25 cellular contexts compared by ENCODE assay signal in genomic region chr1:46112108-46112507, GRCh38. TPM values are rescaled to one million over a fixed set of nuclear protein-coding genes. Genes with fewer than 3 reads are reported as not detected.
DNase-seq lines count a peak whose midpoint lies in the region; ATAC-seq, FAIRE-seq and TF ChIP-seq lines count a peak whose summit lies in the region.
"Had no signal": no experiment of that assay in that cellular context is flagged by ENCODE, and none has a peak within 500 bp of the region (broad histone marks: within the 10 kb centered on the region; RNA-seq: fewer than 3 reads in every experiment).

No MANE protein-coding gene starts in this region.

- intact Hi-C loops in HepG2 (cut with micrococcal nuclease; ENCODE audit: unreplicated experiment) (no loop called here), right lobe of liver (cut with DNase I) (no loop called here), Panc1 (cut with micrococcal nuclease; ENCODE audit: unreplicated experiment) (no loop called here)
- intact Hi-C loops in activated T-helper 1 cell treated with anti-CD3 and anti-CD28 coated beads, Interleukin-12 subunit alpha, Interleukin-12 subunit beta, Interleukin-2, Interleukin-4 antibody, amounts not matched to agents 30 ng/mL and 10 ng/mL and 1 ng/mL, durations not matched to agents 14 hours and 24 hours and 36 hours (cut with micrococcal nuclease), result no loop called here

- H3K9me3 ChIP-seq in HepG2 (ENCODE audit: low read length) (no peaks in the 10 kb centered on the region), right lobe of liver (no peaks in the 10 kb centered on the region), Panc1 (ENCODE audit: control insufficient read depth, insufficient read depth, low read depth, low read length) (no peaks in the 10 kb centered on the region)
- H3K9me3 ChIP-seq: A549; BE2C; BLaER1 treated with 17β-estradiol and CSF1 and Interleukin-3, amounts not matched to agents 10 nM and 100 nM; HAP-1 had no signal

- no peak overlapping the region for H3K9ac ChIP-seq in HepG2 (ENCODE audit: insufficient read depth, low read depth, low read length)
- H3K9ac ChIP-seq: BLaER1 treated with 17β-estradiol and CSF1 and Interleukin-3, amounts not matched to agents 10 nM and 100 nM had no signal

- H4K20me1 ChIP-seq in HepG2 (ENCODE audit: insufficient read depth, low read length), result no peaks in the 10 kb centered on the region

- H2AFZ ChIP-seq in HepG2 (ENCODE audit: low read length), result no peak overlapping the region
- H2AFZ ChIP-seq: GM23338 had no signal

- no peak for ATAC-seq in HepG2
- ATAC-seq in right lobe of liver, result no peak
- no peak for ATAC-seq in Panc1
- ATAC-seq in GM18520 (IDR thresholded peaks at IDR 0.05; ENCODE audit: unreplicated experiment), result no peak
- ATAC-seq: A549, GM12878, GM23338 had no signal

- no peaks in the 10 kb centered on the region for H3K27me3 ChIP-seq in HepG2 (ENCODE audit: control insufficient read depth in 1 of 2, insufficient read depth in 2 of 2, low read length in 2 of 2)
- H3K27me3 ChIP-seq in right lobe of liver, result no peaks in the 10 kb centered on the region
- no peaks in the 10 kb centered on the region for H3K27me3 ChIP-seq in Panc1 (ENCODE audit: control insufficient read depth, insufficient read depth, low read length)
- H3K27me3 ChIP-seq: BE2C; BLaER1 treated with 17β-estradiol and CSF1 and Interleukin-3, amounts not matched to agents 10 nM and 100 nM had no signal

- POLR2A ChIA-PET in HepG2 (lab: Yijun Ruan, JAX) (no interaction called here), Panc1 (lab: Charles Lee) (no interaction called here)

- H3K27ac ChIP-seq in HepG2 (ENCODE audit: extremely low read length, insufficient read depth, low read length), result no peak overlapping the region
- H3K27ac ChIP-seq in right lobe of liver, result no peak overlapping the region
- no peak overlapping the region for H3K27ac ChIP-seq in Panc1 (ENCODE audit: low read length)
- H3K27ac ChIP-seq: A549; BLaER1 treated with 17β-estradiol and CSF1 and Interleukin-3, amounts not matched to agents 10 nM and 100 nM had no signal

- CTCF ChIA-PET in HepG2 (lab: Yijun Ruan, JAX; ENCODE audit: low intra/inter-chr PET ratio, low total read pairs), result no interaction called here
- CTCF ChIA-PET in Panc1 (lab: Charles Lee), result no interaction called here

- no peaks in the 10 kb centered on the region for H3K27me3 Mint-ChIP-seq in osteocyte (ENCODE audit: unreplicated experiment)
- peaks cover 4% of the 10 kb centered on the region for H3K27me3 Mint-ChIP-seq in activated T-helper 1 cell treated with anti-CD3 and anti-CD28 coated beads, Interleukin-12 subunit alpha, Interleukin-12 subunit beta, Interleukin-2, Interleukin-4 antibody, amounts not matched to agents 30 ng/mL and 10 ng/mL and 1 ng/mL, durations not matched to agents 14 hours and 24 hours and 36 hours (ENCODE audit: insufficient read depth)
- H3K27me3 Mint-ChIP-seq: CD4-positive, alpha-beta T cell; CD8-positive, alpha-beta memory T cell had no signal

- no peak for TF ChIP-seq RAD21 in HepG2 (CRISPR knock-in tag; IDR thresholded peaks at IDR 0.05)

- peaks cover 1% of the 10 kb centered on the region for H3K36me3 Mint-ChIP-seq in osteocyte (ENCODE audit: unreplicated experiment)
- no peaks in the 10 kb centered on the region for H3K36me3 Mint-ChIP-seq in activated T-helper 1 cell treated with anti-CD3 and anti-CD28 coated beads, Interleukin-12 subunit alpha, Interleukin-12 subunit beta, Interleukin-2, Interleukin-4 antibody, amounts not matched to agents 30 ng/mL and 10 ng/mL and 1 ng/mL, durations not matched to agents 14 hours and 24 hours and 36 hours (ENCODE audit: low read depth)
- H3K36me3 Mint-ChIP-seq: CD14-positive monocyte had no signal

- no peak overlapping the region for H3K4me3 Mint-ChIP-seq in osteocyte (ENCODE audit: unreplicated experiment)
- H3K4me3 Mint-ChIP-seq in activated T-helper 1 cell treated with anti-CD3 and anti-CD28 coated beads, Interleukin-12 subunit alpha, Interleukin-12 subunit beta, Interleukin-2, Interleukin-4 antibody, amounts not matched to agents 30 ng/mL and 10 ng/mL and 1 ng/mL, durations not matched to agents 14 hours and 24 hours and 36 hours, result no peak overlapping the region
- H3K4me3 Mint-ChIP-seq: CD14-positive monocyte; CD4-positive, alpha-beta T cell; CD8-positive, alpha-beta memory T cell; GM23338; HFFc6 had no signal

- peak overlapping the region; percentile 6 for H3K27ac Mint-ChIP-seq in osteocyte (ENCODE audit: unreplicated experiment)
- H3K27ac Mint-ChIP-seq in activated T-helper 1 cell treated with anti-CD3 and anti-CD28 coated beads, Interleukin-12 subunit alpha, Interleukin-12 subunit beta, Interleukin-2, Interleukin-4 antibody, amounts not matched to agents 30 ng/mL and 10 ng/mL and 1 ng/mL, durations not matched to agents 14 hours and 24 hours and 36 hours, result no peak overlapping the region
- H3K27ac Mint-ChIP-seq: CD4-positive, alpha-beta T cell; CD8-positive, alpha-beta memory T cell; GM23338; HFFc6 had no signal

- H3K4me2 ChIP-seq in HepG2 (ENCODE audit: low read depth, low read length), result no peak overlapping the region
- H3K4me2 ChIP-seq: A549, GM23338 had no signal

- in situ Hi-C loops in HepG2 (cut with HindIII; ENCODE audit: extremely low pct_ligation_motif_present, low pct_unique_long_range_greater_than_20kb) (no loop called here), Panc1 (cut with HindIII; ENCODE audit: low pct_unique_long_range_greater_than_20kb, low sequenced_read_pairs) (no loop called here)

- no peak for TF ChIP-seq POLR2A in HepG2 (IDR thresholded peaks at IDR 0.05; ENCODE audit: insufficient read depth in 1 of 2, low read depth in 2 of 2, low read length in 2 of 2)
- no peak for TF ChIP-seq POLR2A in right lobe of liver (IDR thresholded peaks at IDR 0.05)

- H3K9me3 Mint-ChIP-seq in osteocyte (ENCODE audit: unreplicated experiment), result no peaks in the 10 kb centered on the region
- no peaks in the 10 kb centered on the region for H3K9me3 Mint-ChIP-seq in activated T-helper 1 cell treated with anti-CD3 and anti-CD28 coated beads, Interleukin-12 subunit alpha, Interleukin-12 subunit beta, Interleukin-2, Interleukin-4 antibody, amounts not matched to agents 30 ng/mL and 10 ng/mL and 1 ng/mL, durations not matched to agents 14 hours and 24 hours and 36 hours
- H3K9me3 Mint-ChIP-seq: CD14-positive monocyte; CD4-positive, alpha-beta T cell; CD8-positive, alpha-beta memory T cell; GM23338; HFFc6 had no signal

- TF ChIP-seq EP300 in HepG2 (IDR thresholded peaks at IDR 0.05; ENCODE audit: low read depth in 2 of 2, low read length in 2 of 2), result no peak
- no peak for TF ChIP-seq EP300 in HepG2 (CRISPR knock-in tag; IDR thresholded peaks at IDR 0.05; ENCODE audit: borderline replicate concordance)

- H3K4me3 ChIP-seq in HepG2 (replicated peaks in 1 of 3; ENCODE audit: insufficient read depth in 1 of 3, low read depth in 2 of 3, low read length in 3 of 3) (no peak overlapping the region), right lobe of liver (no peak overlapping the region), Panc1 (ENCODE audit: low read depth in 2 of 2, low read length in 2 of 2) (no peak overlapping the region)
- H3K4me3 ChIP-seq: A549; BLaER1 treated with 17β-estradiol and CSF1 and Interleukin-3, amounts not matched to agents 10 nM and 100 nM; GM12878; GM23338; HAP-1 had no signal

- H3K36me3 ChIP-seq in HepG2 (replicated peaks in 1 of 2; ENCODE audit: control insufficient read depth in 1 of 2, insufficient read depth in 2 of 2, low read length in 2 of 2) (no peaks in the 10 kb centered on the region), right lobe of liver (no peaks in the 10 kb centered on the region), Panc1 (ENCODE audit: control insufficient read depth, insufficient read depth, low read length) (no peaks in the 10 kb centered on the region)
- H3K36me3 ChIP-seq: BE2C, HAP-1 had no signal

- BruUV-seq in HepG2 (replicated peaks; lab: Mats Ljungman, UMichigan) (no TSS peak), Panc1 (replicated peaks; lab: Mats Ljungman, UMichigan) (TSS peak; percentile 19)

- TF ChIP-seq CTCF in HepG2 (CRISPR knock-in tag; IDR thresholded peaks at IDR 0.05) (no peak), right lobe of liver (IDR thresholded peaks at IDR 0.05) (no peak), Panc1 (IDR thresholded peaks at IDR 0.05) (no peak), osteocyte (IDR thresholded peaks at IDR 0.05) (no peak)

- no peak for DNase-seq in HepG2 (ENCODE audit: low spot score)
- no peak for DNase-seq in right lobe of liver
- DNase-seq in Panc1 (ENCODE audit: low read depth, low spot score), result no peak
- no peak for DNase-seq in osteocyte (ENCODE audit: extremely low spot score, unreplicated experiment)
- no peak for DNase-seq in activated T-helper 1 cell treated with anti-CD3 and anti-CD28 coated beads, Interleukin-12 subunit alpha, Interleukin-12 subunit beta, Interleukin-2, Interleukin-4 antibody, amounts not matched to agents 30 ng/mL and 10 ng/mL and 1 ng/mL, durations not matched to agents 14 hours and 24 hours and 36 hours (ENCODE audit: low spot score)
- DNase-seq: 8988T; ACHN; AML-193; BE2C; CD4-positive, alpha-beta T cell; CD8-positive, alpha-beta memory T cell; DMS 273 treated with DMSO at 0.1 percent for 48 hours; DMS79; EL; GDM1; HFFc6 had no signal

- H3K79me2 ChIP-seq in HepG2 (ENCODE audit: insufficient read depth, low read length), result no peaks in the 10 kb centered on the region

- no peak for FAIRE-seq in HepG2 (lab: Jason Lieb, UNC)
- FAIRE-seq: A549, D721Med, GM12878, H54 had no signal

- 96% methylated on average over 1 of the region's 1 CpG for WGBS in HepG2 (ENCODE audit: low lambda C conversion rate)
- WGBS in right lobe of liver (ENCODE audit: insufficient coverage, low coverage, low lambda C conversion rate, missing lambda C conversion rate), result 94% methylated on average over 1 of the region's 1 CpG

- peaks cover 33% of the 10 kb centered on the region for H3K4me1 Mint-ChIP-seq in osteocyte (ENCODE audit: unreplicated experiment)
- H3K4me1 Mint-ChIP-seq in activated T-helper 1 cell treated with anti-CD3 and anti-CD28 coated beads, Interleukin-12 subunit alpha, Interleukin-12 subunit beta, Interleukin-2, Interleukin-4 antibody, amounts not matched to agents 30 ng/mL and 10 ng/mL and 1 ng/mL, durations not matched to agents 14 hours and 24 hours and 36 hours (ENCODE audit: low read depth), result peaks cover 10% of the 10 kb centered on the region

- H3K4me1 ChIP-seq in HepG2 (ENCODE audit: insufficient read depth, low read length) (peaks cover 16% of the 10 kb centered on the region), right lobe of liver (no peaks in the 10 kb centered on the region), Panc1 (ENCODE audit: control insufficient read depth, insufficient read depth, low read length) (peaks cover 4% of the 10 kb centered on the region; the same call in 1 of the 2 replicates)
- H3K4me1 ChIP-seq: A549, BE2C, HAP-1 had no signal

RNA-seq across cellular contexts. Expression of gene PIK3R3, which starts 20.3 kb away (rescaled TPM):
- 6.9 and 9.7 TPM in 2 replicates for total RNA-seq in HepG2 (2016; rRNA removed; fragmentation: Illumina TruSeq; extraction: Trizol)
- total RNA-seq in HepG2 (2016; cell fraction: cytosol; rRNA removed; fragmentation: Illumina TruSeq; extraction: Trizol; ENCODE audit: low read depth), result 7.4 and 9.6 TPM in 2 replicates
- total RNA-seq in HepG2 (2016; cell fraction: insoluble cytoplasmic fraction; rRNA removed; fragmentation: Illumina TruSeq; extraction: Trizol), result 6.5 and 9.3 TPM in 2 replicates
- total RNA-seq in HepG2 (2016; cell fraction: membrane; rRNA removed; fragmentation: Illumina TruSeq; extraction: Trizol), result 6.5 and 6.9 TPM in 2 replicates
- total RNA-seq in HepG2 (2016; cell fraction: nucleus; rRNA removed; fragmentation: Illumina TruSeq; extraction: Trizol), result 7.1 and 7.2 TPM in 2 replicates
- polyA plus RNA-seq in HepG2 (2011; rRNA removed), result 0.31 and 0.37 TPM in 2 replicates
- polyA plus RNA-seq in HepG2 (2011; cell fraction: cytosol; rRNA removed), result 0.13 and 0.38 TPM in 2 replicates
- polyA plus RNA-seq in HepG2 (2011; cell fraction: nucleus; rRNA removed), result 0.28 and 0.32 TPM in 2 replicates
- 0.48 and 0.75 TPM in 2 replicates for polyA plus RNA-seq in HepG2 (2012)
- polyA plus RNA-seq in HepG2 (2016; cell fraction: cytosol; fragmentation: Illumina TruSeq; extraction: Trizol; ENCODE audit: low read depth), result 0.50 and 0.64 TPM in 2 replicates
- polyA plus RNA-seq in HepG2 (2016; cell fraction: insoluble cytoplasmic fraction; fragmentation: Illumina TruSeq; extraction: Trizol; ENCODE audit: low read depth), result 7.1 and 8.3 TPM in 2 replicates
- 1.2 and 1.7 TPM in 2 replicates for polyA plus RNA-seq in HepG2 (2016; cell fraction: membrane; fragmentation: Illumina TruSeq; extraction: Trizol; ENCODE audit: low read depth)
- 4.5 and 5.8 TPM in 2 replicates for polyA plus RNA-seq in HepG2 (2016; cell fraction: nucleus; fragmentation: Illumina TruSeq; extraction: Trizol; ENCODE audit: insufficient read depth, low read depth)
- 0.66 and 31.7 TPM in 2 replicates for polyA minus RNA-seq in HepG2 (2011; rRNA and poly(A)+ RNA removed; ENCODE audit: low replicate concordance)
- 0.26 and 1.1 TPM in 2 replicates for polyA minus RNA-seq in HepG2 (2011; cell fraction: cytosol; rRNA and poly(A)+ RNA removed)
- polyA minus RNA-seq in HepG2 (2011; cell fraction: nucleus; rRNA and poly(A)+ RNA removed), result 0.52 and 0.87 TPM in 2 replicates
- total RNA-seq in right lobe of liver, result 1 to 10 TPM; 2.0 to 4.3 (median 2.8) TPM
- total RNA-seq in Panc1 (2021; ENCODE audit: unreplicated experiment), result 36.3 TPM
- 11.3 TPM for polyA plus RNA-seq in Panc1 (2012; ENCODE audit: insufficient read length)
- total RNA-seq in osteocyte, result 33.2 and 33.9 TPM in 2 replicates
- 3.6 TPM in 2 replicates for total RNA-seq in activated T-helper 1 cell treated with anti-CD3 and anti-CD28 coated beads, Interleukin-12 subunit alpha, Interleukin-12 subunit beta, Interleukin-2, Interleukin-4 antibody, amounts not matched to agents 30 ng/mL and 10 ng/mL and 1 ng/mL, durations not matched to agents 14 hours and 24 hours and 36 hours
